In genomic region chr10:71978476-71978875, GRCh38 we compare ENCODE assay signal across 1 cellular context.
TF ChIP-seq lines count a peak whose summit lies in the region.

No MANE protein-coding gene starts in this region.

TF ChIP-seq in K562, 482 proteins besides CTCF, POLR2A, EP300 and RAD21:
- TF ChIP-seq, protein P1, sequence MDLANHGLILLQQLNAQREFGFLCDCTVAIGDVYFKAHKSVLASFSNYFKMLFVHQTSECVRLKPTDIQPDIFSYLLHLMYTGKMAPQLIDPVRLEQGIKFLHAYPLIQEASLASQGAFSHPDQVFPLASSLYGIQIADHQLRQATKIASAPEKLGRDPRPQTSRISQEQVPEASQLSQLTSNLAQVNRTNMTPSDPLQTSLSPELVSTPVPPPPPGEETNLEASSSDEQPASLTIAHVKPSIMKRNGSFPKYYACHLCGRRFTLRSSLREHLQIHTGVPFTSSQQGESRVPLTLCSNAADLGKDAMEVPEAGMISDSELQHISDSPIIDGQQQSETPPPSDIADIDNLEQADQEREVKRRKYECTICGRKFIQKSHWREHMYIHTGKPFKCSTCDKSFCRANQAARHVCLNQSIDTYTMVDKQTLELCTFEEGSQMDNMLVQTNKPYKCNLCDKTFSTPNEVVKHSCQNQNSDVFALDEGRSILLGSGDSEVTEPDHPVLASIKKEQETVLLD (IDR thresholded peaks at IDR 0.05), result no peak
- TF ChIP-seq BCL6 (CRISPR knock-in tag; IDR thresholded peaks at IDR 0.05) (no peak), MYC (IDR thresholded peaks at IDR 0.05; ENCODE audit: low read depth, low read length) (peak; percentile 13; the same call in 1 of the 2 replicates), MYC (CRISPR knock-in tag; IDR thresholded peaks at IDR 0.05; ENCODE audit: borderline replicate concordance, low read depth) (no peak), SMARCC2 (IDR thresholded peaks at IDR 0.05; ENCODE audit: low read depth) (peak; percentile 54; the same call in 1 of the 2 replicates), ESRRA (IDR thresholded peaks at IDR 0.05; ENCODE audit: borderline replicate concordance, low read depth) (peak; percentile 38; the same call in 1 of the 2 replicates), ZEB2 (IDR thresholded peaks at IDR 0.05) (no peak), SREBF2 (CRISPR knock-in tag; IDR thresholded peaks at IDR 0.05) (no peak), SIN3B (IDR thresholded peaks at IDR 0.05; ENCODE audit: low read depth) (no peak), HDAC8 (tag; IDR thresholded peaks at IDR 0.05) (no peak), JUN (IDR thresholded peaks at IDR 0.05; ENCODE audit: borderline replicate concordance, low read depth, low read length) (no peak), JUN (CRISPR knock-in tag; IDR thresholded peaks at IDR 0.05; ENCODE audit: borderline replicate concordance) (no peak), HIVEP1 (CRISPR knock-in tag; IDR thresholded peaks at IDR 0.05) (no peak), ID3 (CRISPR knock-in tag; IDR thresholded peaks at IDR 0.05) (no peak), ID3 (tag; IDR thresholded peaks at IDR 0.05) (no peak), POU5F1 (IDR thresholded peaks at IDR 0.05; ENCODE audit: borderline replicate concordance, low read depth, low read length, partially characterized antibody) (no peak), MITF (IDR thresholded peaks at IDR 0.05) (no peak), SMARCE1 (IDR thresholded peaks at IDR 0.05) (peak; percentile 42; the same call in 1 of the 2 replicates), SMARCA4 (IDR thresholded peaks at IDR 0.05) (peak; percentile 79), JUNB (CRISPR knock-in tag; conservative IDR thresholded peaks at IDR 0.05) (no peak), ZBTB43 (CRISPR knock-in tag; IDR thresholded peaks at IDR 0.05) (no peak), ZNF274 (IDR thresholded peaks at IDR 0.05; ENCODE audit: borderline replicate concordance, low read depth, low read length) (no peak), BRCA1 (IDR thresholded peaks at IDR 0.05) (no peak), BRCA1 (CRISPR knock-in tag; IDR thresholded peaks at IDR 0.05) (no peak), SMC3 (conservative IDR thresholded peaks at IDR 0.05; ENCODE audit: insufficient read depth, low read depth, low read length) (peak; percentile 36; the same call in 1 of the 2 replicates), NRF1 (conservative IDR thresholded peaks at IDR 0.05 in 1 of 2, IDR thresholded peaks at IDR 0.05 in 1 of 2) (0 out of 4 replicates have a peak, but pooled peaks of 1 of the 2 experiments have one; percentile 22), L3MBTL2 (IDR thresholded peaks at IDR 0.05) (0 out of 2 replicates have a peak, but pooled peaks have one; percentile 15), MAZ (CRISPR knock-in tag; conservative IDR thresholded peaks at IDR 0.05 in 1 of 2, IDR thresholded peaks at IDR 0.05 in 1 of 2) (no peak), GABPB2 (CRISPR knock-in tag; conservative IDR thresholded peaks at IDR 0.05) (no peak), ZNF146 (CRISPR knock-in tag; IDR thresholded peaks at IDR 0.05; ENCODE audit: unreplicated experiment) (no peak), MCM5 (IDR thresholded peaks at IDR 0.05; ENCODE audit: low read depth) (no peak), HMBOX1 (IDR thresholded peaks at IDR 0.05) (peak; percentile 69), ZFP36 (IDR thresholded peaks at IDR 0.05; ENCODE audit: low read depth, low read length, partially characterized antibody) (peak; percentile 16), ZNF583 (CRISPR knock-in tag; IDR thresholded peaks at IDR 0.05) (no peak), SOX6 (IDR thresholded peaks at IDR 0.05) (peak; percentile 36; the same call in 1 of the 2 replicates)
- TF ChIP-seq, protein P2, sequence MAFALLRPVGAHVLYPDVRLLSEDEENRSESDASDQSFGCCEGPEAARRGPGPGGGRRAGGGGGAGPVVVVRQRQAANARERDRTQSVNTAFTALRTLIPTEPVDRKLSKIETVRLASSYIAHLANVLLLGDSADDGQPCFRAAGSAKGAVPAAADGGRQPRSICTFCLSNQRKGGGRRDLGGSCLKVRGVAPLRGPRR (CRISPR knock-in tag; IDR thresholded peaks at IDR 0.05), result no peak
- TF ChIP-seq, protein P3, sequence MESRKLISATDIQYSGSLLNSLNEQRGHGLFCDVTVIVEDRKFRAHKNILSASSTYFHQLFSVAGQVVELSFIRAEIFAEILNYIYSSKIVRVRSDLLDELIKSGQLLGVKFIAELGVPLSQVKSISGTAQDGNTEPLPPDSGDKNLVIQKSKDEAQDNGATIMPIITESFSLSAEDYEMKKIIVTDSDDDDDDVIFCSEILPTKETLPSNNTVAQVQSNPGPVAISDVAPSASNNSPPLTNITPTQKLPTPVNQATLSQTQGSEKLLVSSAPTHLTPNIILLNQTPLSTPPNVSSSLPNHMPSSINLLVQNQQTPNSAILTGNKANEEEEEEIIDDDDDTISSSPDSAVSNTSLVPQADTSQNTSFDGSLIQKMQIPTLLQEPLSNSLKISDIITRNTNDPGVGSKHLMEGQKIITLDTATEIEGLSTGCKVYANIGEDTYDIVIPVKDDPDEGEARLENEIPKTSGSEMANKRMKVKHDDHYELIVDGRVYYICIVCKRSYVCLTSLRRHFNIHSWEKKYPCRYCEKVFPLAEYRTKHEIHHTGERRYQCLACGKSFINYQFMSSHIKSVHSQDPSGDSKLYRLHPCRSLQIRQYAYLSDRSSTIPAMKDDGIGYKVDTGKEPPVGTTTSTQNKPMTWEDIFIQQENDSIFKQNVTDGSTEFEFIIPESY (CRISPR knock-in tag; IDR thresholded peaks at IDR 0.05), result peak; percentile 76
- TF ChIP-seq, protein P4, sequence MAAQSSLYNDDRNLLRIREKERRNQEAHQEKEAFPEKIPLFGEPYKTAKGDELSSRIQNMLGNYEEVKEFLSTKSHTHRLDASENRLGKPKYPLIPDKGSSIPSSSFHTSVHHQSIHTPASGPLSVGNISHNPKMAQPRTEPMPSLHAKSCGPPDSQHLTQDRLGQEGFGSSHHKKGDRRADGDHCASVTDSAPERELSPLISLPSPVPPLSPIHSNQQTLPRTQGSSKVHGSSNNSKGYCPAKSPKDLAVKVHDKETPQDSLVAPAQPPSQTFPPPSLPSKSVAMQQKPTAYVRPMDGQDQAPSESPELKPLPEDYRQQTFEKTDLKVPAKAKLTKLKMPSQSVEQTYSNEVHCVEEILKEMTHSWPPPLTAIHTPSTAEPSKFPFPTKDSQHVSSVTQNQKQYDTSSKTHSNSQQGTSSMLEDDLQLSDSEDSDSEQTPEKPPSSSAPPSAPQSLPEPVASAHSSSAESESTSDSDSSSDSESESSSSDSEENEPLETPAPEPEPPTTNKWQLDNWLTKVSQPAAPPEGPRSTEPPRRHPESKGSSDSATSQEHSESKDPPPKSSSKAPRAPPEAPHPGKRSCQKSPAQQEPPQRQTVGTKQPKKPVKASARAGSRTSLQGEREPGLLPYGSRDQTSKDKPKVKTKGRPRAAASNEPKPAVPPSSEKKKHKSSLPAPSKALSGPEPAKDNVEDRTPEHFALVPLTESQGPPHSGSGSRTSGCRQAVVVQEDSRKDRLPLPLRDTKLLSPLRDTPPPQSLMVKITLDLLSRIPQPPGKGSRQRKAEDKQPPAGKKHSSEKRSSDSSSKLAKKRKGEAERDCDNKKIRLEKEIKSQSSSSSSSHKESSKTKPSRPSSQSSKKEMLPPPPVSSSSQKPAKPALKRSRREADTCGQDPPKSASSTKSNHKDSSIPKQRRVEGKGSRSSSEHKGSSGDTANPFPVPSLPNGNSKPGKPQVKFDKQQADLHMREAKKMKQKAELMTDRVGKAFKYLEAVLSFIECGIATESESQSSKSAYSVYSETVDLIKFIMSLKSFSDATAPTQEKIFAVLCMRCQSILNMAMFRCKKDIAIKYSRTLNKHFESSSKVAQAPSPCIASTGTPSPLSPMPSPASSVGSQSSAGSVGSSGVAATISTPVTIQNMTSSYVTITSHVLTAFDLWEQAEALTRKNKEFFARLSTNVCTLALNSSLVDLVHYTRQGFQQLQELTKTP (IDR thresholded peaks at IDR 0.05; ENCODE audit: low read depth in 1 of 2, partially characterized antibody in 2 of 2), result no peak
- TF ChIP-seq, protein P5, sequence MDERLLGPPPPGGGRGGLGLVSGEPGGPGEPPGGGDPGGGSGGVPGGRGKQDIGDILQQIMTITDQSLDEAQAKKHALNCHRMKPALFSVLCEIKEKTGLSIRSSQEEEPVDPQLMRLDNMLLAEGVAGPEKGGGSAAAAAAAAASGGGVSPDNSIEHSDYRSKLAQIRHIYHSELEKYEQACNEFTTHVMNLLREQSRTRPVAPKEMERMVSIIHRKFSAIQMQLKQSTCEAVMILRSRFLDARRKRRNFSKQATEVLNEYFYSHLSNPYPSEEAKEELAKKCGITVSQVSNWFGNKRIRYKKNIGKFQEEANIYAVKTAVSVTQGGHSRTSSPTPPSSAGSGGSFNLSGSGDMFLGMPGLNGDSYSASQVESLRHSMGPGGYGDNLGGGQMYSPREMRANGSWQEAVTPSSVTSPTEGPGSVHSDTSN (CRISPR knock-in tag; IDR thresholded peaks at IDR 0.05; ENCODE audit: low read depth), result no peak
- TF ChIP-seq, protein P5 (tag; conservative IDR thresholded peaks at IDR 0.05; ENCODE audit: low read depth), result no peak
- TF ChIP-seq, protein P6, sequence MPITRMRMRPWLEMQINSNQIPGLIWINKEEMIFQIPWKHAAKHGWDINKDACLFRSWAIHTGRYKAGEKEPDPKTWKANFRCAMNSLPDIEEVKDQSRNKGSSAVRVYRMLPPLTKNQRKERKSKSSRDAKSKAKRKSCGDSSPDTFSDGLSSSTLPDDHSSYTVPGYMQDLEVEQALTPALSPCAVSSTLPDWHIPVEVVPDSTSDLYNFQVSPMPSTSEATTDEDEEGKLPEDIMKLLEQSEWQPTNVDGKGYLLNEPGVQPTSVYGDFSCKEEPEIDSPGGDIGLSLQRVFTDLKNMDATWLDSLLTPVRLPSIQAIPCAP (CRISPR knock-in tag; IDR thresholded peaks at IDR 0.05; ENCODE audit: borderline replicate concordance), result no peak
- TF ChIP-seq, protein P7, sequence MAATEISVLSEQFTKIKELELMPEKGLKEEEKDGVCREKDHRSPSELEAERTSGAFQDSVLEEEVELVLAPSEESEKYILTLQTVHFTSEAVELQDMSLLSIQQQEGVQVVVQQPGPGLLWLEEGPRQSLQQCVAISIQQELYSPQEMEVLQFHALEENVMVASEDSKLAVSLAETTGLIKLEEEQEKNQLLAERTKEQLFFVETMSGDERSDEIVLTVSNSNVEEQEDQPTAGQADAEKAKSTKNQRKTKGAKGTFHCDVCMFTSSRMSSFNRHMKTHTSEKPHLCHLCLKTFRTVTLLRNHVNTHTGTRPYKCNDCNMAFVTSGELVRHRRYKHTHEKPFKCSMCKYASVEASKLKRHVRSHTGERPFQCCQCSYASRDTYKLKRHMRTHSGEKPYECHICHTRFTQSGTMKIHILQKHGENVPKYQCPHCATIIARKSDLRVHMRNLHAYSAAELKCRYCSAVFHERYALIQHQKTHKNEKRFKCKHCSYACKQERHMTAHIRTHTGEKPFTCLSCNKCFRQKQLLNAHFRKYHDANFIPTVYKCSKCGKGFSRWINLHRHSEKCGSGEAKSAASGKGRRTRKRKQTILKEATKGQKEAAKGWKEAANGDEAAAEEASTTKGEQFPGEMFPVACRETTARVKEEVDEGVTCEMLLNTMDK (IDR thresholded peaks at IDR 0.05; ENCODE audit: borderline replicate concordance, insufficient read depth, low read depth, low read length, poor library complexity, severe bottlenecking), result peak; percentile 54
